Comparison of ENCODE assay signal across 8 cellular contexts in genomic region chr19:13163609-13164364, GRCh38. TPM values are rescaled to one million over a fixed set of nuclear protein-coding genes. Genes with fewer than 3 reads are reported as not detected.
DNase-seq lines count a peak whose midpoint lies in the region; ATAC-seq and TF ChIP-seq lines count a peak whose summit lies in the region.

No MANE protein-coding gene starts in this region.

- no peak for TF ChIP-seq CTCF in lung (IDR thresholded peaks at IDR 0.05; ENCODE audit: control extremely low read depth, extremely low read depth)

- H3K9me3 ChIP-seq in lung (ENCODE audit: control insufficient read depth in 2 of 2, insufficient read depth in 1 of 2, low read length in 1 of 2): no peaks in the 10 kb centered on the region

- 2 to 6% methylated on average over 20 of the region's 20 CpGs for WGBS in lung, 2 donors

- H3K9me3 Mint-ChIP-seq in activated CD4-positive, alpha-beta T cell treated with anti-CD3 and anti-CD28 coated beads, Interleukin-2, amount 10 ng/mL, durations not matched to agents 24 days and 14 days: no peaks in the 10 kb centered on the region
- H3K9me3 Mint-ChIP-seq in effector memory CD8-positive, alpha-beta T cell: no peaks in the 10 kb centered on the region
- H3K9me3 Mint-ChIP-seq in stimulated activated naive CD8-positive, alpha-beta T cell treated with anti-CD3 and anti-CD28 coated beads, Interleukin-15, Interleukin-2, amounts not matched to agents 100 ng/mL and 50 ng/mL, for 24 hours: no peaks in the 10 kb centered on the region

- ATAC-seq in effector memory CD8-positive, alpha-beta T cell (replicated peaks): no peak
- ATAC-seq in lung (ENCODE audit: insufficient read depth, low FRiP score) (peak; percentile 23), HG03521 (IDR thresholded peaks at IDR 0.05; ENCODE audit: unreplicated experiment) (no peak)

- no peaks in the 10 kb centered on the region for H3K27me3 ChIP-seq in lung (ENCODE audit: control insufficient read depth, insufficient read depth)

- peak overlapping the region; percentile 95 for H3K27ac Mint-ChIP-seq in activated CD4-positive, alpha-beta T cell treated with anti-CD3 and anti-CD28 coated beads, Interleukin-2, amount 10 ng/mL, durations not matched to agents 24 days and 14 days
- peak overlapping the region; percentile 92 to 94 for H3K27ac Mint-ChIP-seq in effector memory CD8-positive, alpha-beta T cell
- peak overlapping the region; percentile 89 for H3K27ac Mint-ChIP-seq in stimulated activated naive CD8-positive, alpha-beta T cell treated with anti-CD3 and anti-CD28 coated beads, Interleukin-15, Interleukin-2, amounts not matched to agents 100 ng/mL and 50 ng/mL, for 24 hours

- intact Hi-C loops in activated CD4-positive, alpha-beta T cell treated with anti-CD3 and anti-CD28 coated beads, Interleukin-2, amount 10 ng/mL, durations not matched to agents 24 days and 14 days (cut with micrococcal nuclease): loop anchor here (1.0 kb wide), 2 partner anchors 8 to 1366 kb away; partner anchors contain the start of gene TECR

- no peaks in the 10 kb centered on the region for H3K27me3 Mint-ChIP-seq in activated CD4-positive, alpha-beta T cell treated with anti-CD3 and anti-CD28 coated beads, Interleukin-2, amount 10 ng/mL, durations not matched to agents 24 days and 14 days
- no peaks in the 10 kb centered on the region for H3K27me3 Mint-ChIP-seq in effector memory CD8-positive, alpha-beta T cell
- no peaks in the 10 kb centered on the region for H3K27me3 Mint-ChIP-seq in stimulated activated naive CD8-positive, alpha-beta T cell treated with anti-CD3 and anti-CD28 coated beads, Interleukin-15, Interleukin-2, amounts not matched to agents 100 ng/mL and 50 ng/mL, for 24 hours

- H3K36me3 ChIP-seq in lung (ENCODE audit: control insufficient read depth in 2 of 2, insufficient read depth in 2 of 2, low read length in 2 of 2): no peaks in the 10 kb centered on the region

- peak overlapping the region; percentile 89 for H3K4me3 Mint-ChIP-seq in activated CD4-positive, alpha-beta T cell treated with anti-CD3 and anti-CD28 coated beads, Interleukin-2, amount 10 ng/mL, durations not matched to agents 24 days and 14 days
- H3K4me3 Mint-ChIP-seq in effector memory CD8-positive, alpha-beta T cell: peak overlapping the region; percentile 83 to 84
- peak overlapping the region; percentile 83 for H3K4me3 Mint-ChIP-seq in stimulated activated naive CD8-positive, alpha-beta T cell treated with anti-CD3 and anti-CD28 coated beads, Interleukin-15, Interleukin-2, amounts not matched to agents 100 ng/mL and 50 ng/mL, for 24 hours

- H3K27ac ChIP-seq in lung (ENCODE audit: low read depth in 1 of 2, low read length in 1 of 2): peak overlapping the region; percentile 79 to 94

- H3K36me3 Mint-ChIP-seq in activated CD4-positive, alpha-beta T cell treated with anti-CD3 and anti-CD28 coated beads, Interleukin-2, amount 10 ng/mL, durations not matched to agents 24 days and 14 days (ENCODE audit: low read depth): peaks cover 5% of the 10 kb centered on the region
- peaks cover 19% of the 10 kb centered on the region for H3K36me3 Mint-ChIP-seq in effector memory CD8-positive, alpha-beta T cell (ENCODE audit: insufficient read depth)
- no peaks in the 10 kb centered on the region for H3K36me3 Mint-ChIP-seq in stimulated activated naive CD8-positive, alpha-beta T cell treated with anti-CD3 and anti-CD28 coated beads, Interleukin-15, Interleukin-2, amounts not matched to agents 100 ng/mL and 50 ng/mL, for 24 hours (ENCODE audit: low read depth)

- H3K4me1 ChIP-seq in lung (ENCODE audit: control insufficient read depth in 2 of 2, insufficient read depth in 2 of 2, low read length in 2 of 2): peaks cover 5 to 17% of the 10 kb centered on the region in 2 donors

- DNase-seq in ELF-1 (ENCODE audit: low read depth, low spot score) (peak; percentile 94), NCI-H146 (lab: John Stamatoyannopoulos, UW) (peak; percentile 87), lung (ENCODE audit: low spot score) (peak; percentile 73), occipital lobe (lab: John Stamatoyannopoulos, UW) (no peak)
- DNase-seq in activated CD4-positive, alpha-beta T cell treated with anti-CD3 and anti-CD28 coated beads, Interleukin-2, amount 10 ng/mL, durations not matched to agents 24 days and 14 days: peak; percentile 86
- DNase-seq in effector memory CD8-positive, alpha-beta T cell: peak; percentile 10 to 29 (median 16)

- H3K4me3 ChIP-seq in lung: no peak overlapping the region

- H3K4me1 Mint-ChIP-seq in activated CD4-positive, alpha-beta T cell treated with anti-CD3 and anti-CD28 coated beads, Interleukin-2, amount 10 ng/mL, durations not matched to agents 24 days and 14 days: peaks cover 57% of the 10 kb centered on the region
- H3K4me1 Mint-ChIP-seq in effector memory CD8-positive, alpha-beta T cell (ENCODE audit: low read depth in 2 of 2): peaks cover 40 to 54% of the 10 kb centered on the region in 2 donors
- peaks cover 87% of the 10 kb centered on the region for H3K4me1 Mint-ChIP-seq in stimulated activated naive CD8-positive, alpha-beta T cell treated with anti-CD3 and anti-CD28 coated beads, Interleukin-15, Interleukin-2, amounts not matched to agents 100 ng/mL and 50 ng/mL, for 24 hours (ENCODE audit: low read depth)

RNA-seq across cellular contexts. Expression of gene IER2, which starts 13.6 kb away (rescaled TPM):
- total RNA-seq in activated CD4-positive, alpha-beta T cell treated with anti-CD3 and anti-CD28 coated beads, Interleukin-2, amount 10 ng/mL, durations not matched to agents 24 days and 14 days: 161 TPM in 2 replicates
- 10 to 100 TPM; 29.8 to 93.5 TPM for total RNA-seq in lung
- 100 to 1,000 TPM in 1 of 2 donors, 10 to 100 TPM in 1; 92.5 to 242 TPM for polyA plus RNA-seq in lung
- total RNA-seq in occipital lobe: 9.4 TPM

RNA-seq across cellular contexts. Expression of gene STX10, which starts 13.6 kb away (rescaled TPM):
- total RNA-seq in activated CD4-positive, alpha-beta T cell treated with anti-CD3 and anti-CD28 coated beads, Interleukin-2, amount 10 ng/mL, durations not matched to agents 24 days and 14 days: 66.2 and 73.5 TPM in 2 replicates
- total RNA-seq in lung (10 to 100 TPM; 45.8 to 94.3 TPM), occipital lobe (20.3 TPM)
- polyA plus RNA-seq in lung: 100 to 1,000 TPM; 128 to 136 TPM

RNA-seq across cellular contexts. Expression of gene NACC1, which starts 45.7 kb away (rescaled TPM):
- 118 and 121 TPM in 2 replicates for total RNA-seq in activated CD4-positive, alpha-beta T cell treated with anti-CD3 and anti-CD28 coated beads, Interleukin-2, amount 10 ng/mL, durations not matched to agents 24 days and 14 days
- total RNA-seq in lung (10 to 100 TPM; 18.4 to 94.8 TPM), occipital lobe (13.1 TPM)
- 10 to 100 TPM; 51.6 to 64.9 TPM for polyA plus RNA-seq in lung

RNA-seq across cellular contexts. Expression of gene TRMT1, which starts 47.2 kb away (rescaled TPM):
- 153 and 155 TPM in 2 replicates for total RNA-seq in activated CD4-positive, alpha-beta T cell treated with anti-CD3 and anti-CD28 coated beads, Interleukin-2, amount 10 ng/mL, durations not matched to agents 24 days and 14 days
- 10 to 100 TPM; 14.4 to 41.4 TPM for total RNA-seq in lung
- 10 to 100 TPM; 46.1 to 48.2 TPM for polyA plus RNA-seq in lung
- 27.1 TPM for total RNA-seq in occipital lobe
